Comparison of ENCODE assay signal across 24 cellular contexts in the genomic region with DNA sequence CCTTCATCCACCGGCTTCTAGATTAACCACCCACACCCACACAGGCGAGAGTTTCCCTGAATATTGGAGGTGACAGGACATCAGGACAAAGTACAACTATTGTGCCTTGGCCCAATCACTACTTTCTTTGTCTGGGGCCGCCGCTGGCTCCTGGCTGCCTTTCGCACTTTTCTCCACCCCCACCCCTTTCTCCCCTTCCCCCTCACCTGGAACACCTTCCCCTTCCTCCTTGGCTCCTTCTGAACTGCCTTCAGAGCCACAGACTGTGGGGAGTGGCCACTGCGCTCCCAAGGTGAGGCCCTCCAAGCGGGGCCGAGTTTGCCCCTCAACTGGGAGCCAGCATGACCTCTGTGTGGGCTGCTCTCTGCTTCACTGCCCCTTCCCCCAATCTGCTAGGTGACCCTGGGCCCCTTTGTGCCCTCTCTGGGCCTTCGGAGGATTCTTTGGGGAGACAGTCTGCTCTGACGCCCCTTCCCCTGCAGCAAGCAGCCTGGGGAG. TPM values are rescaled to one million over a fixed set of nuclear protein-coding genes. Genes with fewer than 3 reads are reported as not detected.
DNase-seq lines count a peak whose midpoint lies in the region; ATAC-seq and TF ChIP-seq lines count a peak whose summit lies in the region.
"Had no signal": no experiment of that assay in that cellular context is flagged by ENCODE, and none has a peak within 500 bp of the region (broad histone marks: within the 10 kb centered on the region; RNA-seq: fewer than 3 reads in every experiment).

No MANE protein-coding gene starts in this region.

- intact Hi-C loops in cardiac septum (cut with DNase I) = loop anchor here (5.0 kb wide), 1 partner anchor 45 kb away; no protein-coding TSS in a partner anchor
- intact Hi-C loops in Right ventricle myocardium inferior (cut with DNase I) = loop anchor here (5.0 kb wide), 1 partner anchor 45 kb away; no protein-coding TSS in a partner anchor
- intact Hi-C loops in aorta (cut with DNase I) = loop anchor here in 1 of 2 donors (5.0 kb wide), 1 partner anchor 225 kb away; no protein-coding TSS in a partner anchor

- peaks cover 19% of the 10 kb centered on the region for H3K79me2 ChIP-seq in hepatocyte

- 58% methylated on average over 9 of the region's 10 CpGs for WGBS in hepatocyte (ENCODE audit: low lambda C conversion rate, missing lambda C conversion rate)
- 94 to 95% methylated on average over 10 of the region's 10 CpGs for WGBS in aorta, 2 donors

- no peaks in the 10 kb centered on the region for H3K27me3 ChIP-seq in hepatocyte
- peaks cover 0 to 1% of the 10 kb centered on the region in 2 donors for H3K27me3 ChIP-seq in aorta (ENCODE audit: control insufficient read depth in 1 of 2, insufficient read depth in 2 of 2, low read length in 1 of 2)
- H3K27me3 ChIP-seq: tibial artery had no signal

- H3K9me3 ChIP-seq in hepatocyte (ENCODE audit: low read depth) (no peaks in the 10 kb centered on the region), aorta (ENCODE audit: control insufficient read depth, low read length) (no peaks in the 10 kb centered on the region)
- H3K9me3 ChIP-seq: SK-N-SH, tibial artery had no signal

- peaks cover 13% of the 10 kb centered on the region for H4K20me1 ChIP-seq in hepatocyte (ENCODE audit: insufficient read depth, poor library complexity, severe bottlenecking)

- TF ChIP-seq CTCF in hepatocyte (IDR thresholded peaks at IDR 0.05; ENCODE audit: poor library complexity) (no peak), nephron (IDR thresholded peaks at IDR 0.05; ENCODE audit: unreplicated experiment in 3 of 3) (no peak)

- peak; percentile 38 for DNase-seq in cardiac septum (ENCODE audit: low spot score)
- DNase-seq in Right ventricle myocardium inferior (ENCODE audit: missing footprints) = no peak
- peak; percentile 62 for DNase-seq in hepatocyte (ENCODE audit: low spot score)
- peak; percentile 22 to 44 for DNase-seq in aorta
- DNase-seq in NCI-H146 (lab: John Stamatoyannopoulos, UW) = no peak
- DNase-seq in nucleus accumbens (lab: John Stamatoyannopoulos, UW) = no peak
- DNase-seq in NCI-H510A (lab: John Stamatoyannopoulos, UW) = no peak
- DNase-seq: activated CD4-positive, alpha-beta T cell treated with anti-CD3 and anti-CD28 coated beads for 48 hours; activated CD8-positive, alpha-beta memory T cell treated with anti-CD3 and anti-CD28 coated beads, Interleukin-2, amount 10 ng/mL, durations not matched to agents 7 days and 5 days; activated naive CD4-positive, alpha-beta T cell treated with anti-CD3 and anti-CD28 coated beads, Interleukin-2, amount 10 ng/mL, durations not matched to agents 7 days and 5 days; activated T-cell treated with anti-CD3 and anti-CD28 coated beads, Interleukin-2, amount 50 U/mL, for 72 hours; amygdala; central memory CD4-positive, alpha-beta T cell; H9; Karpas-422; MV-4-11; naive thymus-derived CD8-positive, alpha-beta T cell; NCI-H2171; NCI-H526 treated with DMSO at 0.1 percent for 48 hours; SK-N-SH; stimulated activated naive CD8-positive, alpha-beta T cell treated with anti-CD3 and anti-CD28 coated beads, Interleukin-15, amount 100 ng/mL, for 72 hours; T-helper 2 cell had no signal

- no peak overlapping the region for H3K4me3 Mint-ChIP-seq in nephron
- H3K4me3 Mint-ChIP-seq: activated CD8-positive, alpha-beta memory T cell treated with anti-CD3 and anti-CD28 coated beads, Interleukin-2, amount 10 ng/mL, durations not matched to agents 7 days and 5 days; activated naive CD4-positive, alpha-beta T cell treated with anti-CD3 and anti-CD28 coated beads, Interleukin-2, amount 10 ng/mL, durations not matched to agents 7 days and 5 days; activated T-cell treated with anti-CD3 and anti-CD28 coated beads, Interleukin-2, amount 50 U/mL, for 72 hours; H9; stimulated activated naive CD8-positive, alpha-beta T cell treated with anti-CD3 and anti-CD28 coated beads, Interleukin-15, amount 100 ng/mL, for 72 hours had no signal

- H3K4me2 ChIP-seq in hepatocyte = peak overlapping the region; percentile 34
- H3K4me2 ChIP-seq: SK-N-SH had no signal

- H3K36me3 ChIP-seq in hepatocyte (replicated peaks; ENCODE audit: insufficient read depth, low read depth) (no peaks in the 10 kb centered on the region), aorta (ENCODE audit: control insufficient read depth in 1 of 2, insufficient read depth in 2 of 2, low read length in 1 of 2) (no peaks in the 10 kb centered on the region)
- H3K36me3 ChIP-seq: tibial artery had no signal

- ATAC-seq in Right ventricle myocardium inferior (no peak), aorta (ENCODE audit: low FRiP score) (no peak)
- ATAC-seq: activated CD8-positive, alpha-beta memory T cell treated with anti-CD3 and anti-CD28 coated beads, Interleukin-2, amount 10 ng/mL, durations not matched to agents 7 days and 5 days; activated T-cell treated with anti-CD3 and anti-CD28 coated beads, Interleukin-2, amount 50 U/mL, for 72 hours; naive thymus-derived CD8-positive, alpha-beta T cell; stimulated activated naive CD8-positive, alpha-beta T cell treated with anti-CD3 and anti-CD28 coated beads, Interleukin-15, amount 100 ng/mL, for 72 hours had no signal

- peaks cover 5% of the 10 kb centered on the region for H3K27me3 Mint-ChIP-seq in nephron (ENCODE audit: low read depth)
- H3K27me3 Mint-ChIP-seq: stimulated activated naive CD8-positive, alpha-beta T cell treated with anti-CD3 and anti-CD28 coated beads, Interleukin-15, amount 100 ng/mL, for 72 hours had no signal

- H3K4me1 ChIP-seq in hepatocyte (ENCODE audit: insufficient read depth) (peaks cover 59% of the 10 kb centered on the region), aorta (ENCODE audit: control insufficient read depth in 1 of 2, insufficient read depth in 2 of 2, low read length in 2 of 2) (no peaks in the 10 kb centered on the region)

- H3K4me3 ChIP-seq in hepatocyte (no peak overlapping the region), aorta (ENCODE audit: low read length in 2 of 2) (no peak overlapping the region)
- H3K4me3 ChIP-seq: tibial artery had no signal

- no peak overlapping the region for H2AFZ ChIP-seq in hepatocyte

- H3K27ac ChIP-seq in hepatocyte = peak overlapping the region; percentile 85
- H3K27ac ChIP-seq in aorta (ENCODE audit: low read depth in 1 of 2, low read length in 2 of 2) = no peak overlapping the region
- H3K27ac ChIP-seq: tibial artery had no signal

- H3K4me1 Mint-ChIP-seq in nephron = peaks cover 47% of the 10 kb centered on the region

- peaks cover 4% of the 10 kb centered on the region for H3K36me3 Mint-ChIP-seq in nephron (ENCODE audit: low read depth)
- H3K36me3 Mint-ChIP-seq: naive thymus-derived CD8-positive, alpha-beta T cell had no signal

- H3K9me2 ChIP-seq in hepatocyte (replicated peaks; ENCODE audit: insufficient read depth) = no peaks in the 10 kb centered on the region
- H3K9me2 ChIP-seq: SK-N-SH had no signal

- H3K27ac Mint-ChIP-seq in nephron = peak overlapping the region; percentile 52 to 96 (median 93)
- H3K27ac Mint-ChIP-seq: activated CD8-positive, alpha-beta memory T cell treated with anti-CD3 and anti-CD28 coated beads, Interleukin-2, amount 10 ng/mL, durations not matched to agents 7 days and 5 days; activated naive CD4-positive, alpha-beta T cell treated with anti-CD3 and anti-CD28 coated beads, Interleukin-2, amount 10 ng/mL, durations not matched to agents 7 days and 5 days; activated T-cell treated with anti-CD3 and anti-CD28 coated beads, Interleukin-2, amount 50 U/mL, for 72 hours; naive thymus-derived CD8-positive, alpha-beta T cell had no signal

- H3K9me3 Mint-ChIP-seq in nephron = no peaks in the 10 kb centered on the region
- H3K9me3 Mint-ChIP-seq: activated naive CD4-positive, alpha-beta T cell treated with anti-CD3 and anti-CD28 coated beads, Interleukin-2, amount 10 ng/mL, durations not matched to agents 7 days and 5 days; activated T-cell treated with anti-CD3 and anti-CD28 coated beads, Interleukin-2, amount 50 U/mL, for 72 hours; H9; naive thymus-derived CD8-positive, alpha-beta T cell; stimulated activated naive CD8-positive, alpha-beta T cell treated with anti-CD3 and anti-CD28 coated beads, Interleukin-15, amount 100 ng/mL, for 72 hours had no signal

RNA-seq across cellular contexts. Expression of a gene that starts 3.0 kb away (rescaled TPM):
- total RNA-seq in cardiac septum (233 TPM), Right ventricle myocardium inferior (242 TPM), hepatocyte (165 and 179 TPM in 2 replicates), aorta (100 to 1,000 TPM; 107 to 247 TPM)
- polyA plus RNA-seq in hepatocyte (129 and 148 TPM in 2 replicates), aorta (1 to 10 TPM; 7.6 to 8.0 TPM)
- polyA plus RNA-seq: naive thymus-derived CD8-positive, alpha-beta T cell had no signal

Comparison
In these comparisons a context has a peak if more than half of its experiments do, and no peak if none do; other contexts are left out.
1. DNase-seq: peak in cardiac septum (single experiment), hepatocyte (single experiment) and aorta (2 of 2); none in Right ventricle myocardium inferior (single experiment), NCI-H146 (single experiment), nucleus accumbens (0 of 56) and NCI-H510A (single experiment).